8 cellular contexts compared by ENCODE assay signal in the genomic region with DNA sequence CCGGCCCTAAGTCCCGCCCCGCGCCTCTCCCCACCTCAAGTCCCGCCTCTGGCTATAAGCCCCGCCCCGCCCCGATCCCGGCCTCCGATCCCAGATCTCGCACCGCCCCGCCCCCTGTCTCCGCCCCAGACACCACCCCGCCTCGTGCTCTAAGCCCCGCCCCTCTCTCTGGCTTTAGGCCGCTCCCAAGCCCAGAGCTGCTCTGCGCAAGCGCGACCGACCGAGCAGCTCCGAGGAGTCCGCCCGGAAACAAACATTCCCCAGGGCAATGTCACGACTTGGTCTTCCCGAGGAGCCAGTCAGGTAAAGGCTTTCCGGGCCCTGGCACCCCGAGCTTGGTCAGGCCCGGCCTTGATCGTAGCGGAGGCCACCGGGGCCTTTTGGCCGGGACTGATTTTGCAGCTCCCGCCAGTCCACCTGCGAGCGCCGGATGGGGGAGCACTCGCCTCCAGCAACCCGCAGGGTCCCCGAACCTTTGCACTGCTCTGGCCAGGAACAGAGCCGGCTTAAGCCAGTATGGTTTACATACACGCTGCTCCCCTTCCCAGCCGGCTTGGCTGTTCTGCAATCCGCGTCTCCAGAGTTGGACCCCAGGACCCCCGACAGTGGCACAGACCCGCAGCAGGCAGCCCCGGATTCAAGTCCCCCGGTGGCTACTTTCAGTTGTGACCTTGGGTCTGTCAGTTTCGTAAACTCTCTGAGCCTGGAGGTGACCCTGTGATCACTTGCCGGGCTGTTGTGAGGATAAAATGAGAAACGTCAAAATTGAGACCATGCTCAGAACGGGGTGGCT. TPM values are rescaled to one million over a fixed set of nuclear protein-coding genes. Genes with fewer than 3 reads are reported as not detected.
A peak's percentile ranks its signal among the peaks of the same experiment; 100 is the strongest.
DNase-seq lines count a peak whose midpoint lies in the region; ATAC-seq and TF ChIP-seq lines count a peak whose summit lies in the region.

TSS of gene NUDT7 (plus strand) at position 200 of the 793 bp plus-strand sequence. CDS start at position 269, 69 bp downstream.

- H3K9me2 ChIP-seq in GM23338 (ENCODE audit: insufficient read depth) (no peaks in the 10 kb centered on the region), neural cell (ENCODE audit: insufficient read depth, low read length) (no peaks in the 10 kb centered on the region)

- peaks cover 13% of the 10 kb centered on the region for H3K4me1 Mint-ChIP-seq in GM23338
- peaks cover 15% of the 10 kb centered on the region for H3K4me1 Mint-ChIP-seq in stimulated activated naive CD8-positive, alpha-beta T cell treated with anti-CD3 and anti-CD28 coated beads, Interleukin-15, amount 100 ng/mL, for 72 hours

- peaks cover 5% of the 10 kb centered on the region for H3K27me3 Mint-ChIP-seq in GM23338 (ENCODE audit: insufficient read depth, low read depth, poor library complexity)
- H3K27me3 Mint-ChIP-seq in stimulated activated naive CD8-positive, alpha-beta T cell treated with anti-CD3 and anti-CD28 coated beads, Interleukin-15, amount 100 ng/mL, for 72 hours: no peaks in the 10 kb centered on the region

- peaks cover 10% of the 10 kb centered on the region; the same call in 2 of the 3 replicates for H3K36me3 Mint-ChIP-seq in GM23338 (ENCODE audit: low read depth)

- no peaks in the 10 kb centered on the region for H4K20me1 ChIP-seq in GM23338 (replicated peaks; ENCODE audit: insufficient read depth)
- no peaks in the 10 kb centered on the region for H4K20me1 ChIP-seq in neural cell (ENCODE audit: insufficient read depth)

- TF ChIP-seq RAD21 in neural cell (conservative IDR thresholded peaks at IDR 0.05): peak; percentile 67

- H3K36me3 ChIP-seq in GM23338 (ENCODE audit: insufficient read depth) (no peaks in the 10 kb centered on the region), neural cell (ENCODE audit: insufficient read depth, low read length) (no peaks in the 10 kb centered on the region)

- peak; percentile 89 for ATAC-seq in GM23338
- ATAC-seq in stimulated activated naive CD8-positive, alpha-beta T cell treated with anti-CD3 and anti-CD28 coated beads, Interleukin-15, amount 100 ng/mL, for 72 hours: peak; percentile 96

- peak within 1 kb of the TSS; percentile 89 for H3K9ac ChIP-seq in neural cell (ENCODE audit: low read length)

- H3K4me2 ChIP-seq in GM23338 (peak within 1 kb of the TSS; percentile 88), neural cell (ENCODE audit: low read length) (peak within 1 kb of the TSS; percentile 83)

- peak within 1 kb of the TSS; percentile 98 for H2AFZ ChIP-seq in GM23338
- peak within 1 kb of the TSS; percentile 79 for H2AFZ ChIP-seq in neural cell (ENCODE audit: low read depth, low read length)

- peak; percentile 23 to 30; a peak in 3 of 4 replicates for TF ChIP-seq CTCF in GM23338 (conservative IDR thresholded peaks at IDR 0.05; ENCODE audit: low read depth in 2 of 2)
- TF ChIP-seq CTCF in fibroblast of villous mesenchyme (IDR thresholded peaks at IDR 0.05; ENCODE audit: insufficient read depth, low read depth, low read length): peak; percentile 21
- TF ChIP-seq CTCF in neural cell (IDR thresholded peaks at IDR 0.05; ENCODE audit: poor library complexity, severe bottlenecking): peak; percentile 64

- H3K4me1 ChIP-seq in GM23338 (ENCODE audit: insufficient read depth): peaks cover 8% of the 10 kb centered on the region; the same call in 1 of the 2 replicates

- H3K27ac ChIP-seq in GM23338 (ENCODE audit: low read depth) (peak within 1 kb of the TSS; percentile 90), neural cell (ENCODE audit: low read length) (peak within 1 kb of the TSS; percentile 77)

- H3K79me2 ChIP-seq in GM23338 (replicated peaks; ENCODE audit: insufficient read depth) (no peaks in the 10 kb centered on the region), neural cell (replicated peaks; ENCODE audit: insufficient read depth, low read length) (no peaks in the 10 kb centered on the region)

- H3F3A ChIP-seq in GM23338 (replicated peaks; ENCODE audit: low read depth) (no peaks in the 10 kb centered on the region; the same call in 1 of the 2 replicates), neural cell (ENCODE audit: insufficient read depth, low read length, poor library complexity, severe bottlenecking) (no peaks in the 10 kb centered on the region)

- no peaks in the 10 kb centered on the region for H3K27me3 ChIP-seq in GM23338 (ENCODE audit: insufficient read depth)
- no peaks in the 10 kb centered on the region for H3K27me3 ChIP-seq in neural cell (ENCODE audit: insufficient read depth, low read depth, low read length)

- peak; percentile 26 for TF ChIP-seq EP300 in neural cell (conservative IDR thresholded peaks at IDR 0.05; ENCODE audit: poor library complexity, severe bottlenecking)

- peak within 1 kb of the TSS; percentile 92 for H3K27ac Mint-ChIP-seq in GM23338
- H3K27ac Mint-ChIP-seq in stimulated activated naive CD8-positive, alpha-beta T cell treated with anti-CD3 and anti-CD28 coated beads, Interleukin-15, amount 100 ng/mL, for 72 hours: peak within 1 kb of the TSS; percentile 71 to 94

- H3K4me3 Mint-ChIP-seq in GM23338: peak within 1 kb of the TSS; percentile 85
- H3K4me3 Mint-ChIP-seq in stimulated activated naive CD8-positive, alpha-beta T cell treated with anti-CD3 and anti-CD28 coated beads, Interleukin-15, amount 100 ng/mL, for 72 hours: peak within 1 kb of the TSS; percentile 89 to 90

- peak; percentile 92 for DNase-seq in ELR (ENCODE audit: low read depth)
- DNase-seq in GM23338 (ENCODE audit: low spot score): peak; percentile 99
- DNase-seq in LHCN-M2 (ENCODE audit: low read depth): peak; percentile 81
- DNase-seq in RPMI7951 (ENCODE audit: low read depth): peak; percentile 95
- peak; percentile 97 for DNase-seq in activated effector memory CD4-positive, alpha-beta T cell treated with anti-CD3 and anti-CD28 coated beads, Interleukin-2, amount 50 U/mL, for 16 hours
- peak; percentile 98 for DNase-seq in fibroblast of villous mesenchyme (ENCODE audit: low read depth)
- peak; percentile 93 for DNase-seq in stimulated activated naive CD8-positive, alpha-beta T cell treated with anti-CD3 and anti-CD28 coated beads, Interleukin-15, amount 100 ng/mL, for 72 hours

- peaks cover 3% of the 10 kb centered on the region; the same call in 1 of the 3 replicates for H3K9me3 Mint-ChIP-seq in GM23338
- peaks cover 0 to 11% of the 10 kb centered on the region in 2 donors for H3K9me3 Mint-ChIP-seq in stimulated activated naive CD8-positive, alpha-beta T cell treated with anti-CD3 and anti-CD28 coated beads, Interleukin-15, amount 100 ng/mL, for 72 hours

- no peaks in the 10 kb centered on the region for H3K9me3 ChIP-seq in neural cell (ENCODE audit: low read length)

- H3K4me3 ChIP-seq in GM23338 (peak within 1 kb of the TSS; percentile 80), fibroblast of villous mesenchyme (ENCODE audit: low read depth, low read length) (peak within 1 kb of the TSS; percentile 85), neural cell (ENCODE audit: low read length) (peak within 1 kb of the TSS; percentile 82)

TF ChIP-seq in neural cell, 6 proteins besides CTCF, POLR2A, EP300 and RAD21:
- peak; percentile 70 for TF ChIP-seq SMC3 (conservative IDR thresholded peaks at IDR 0.05; ENCODE audit: poor library complexity)
- peak; percentile 60 for TF ChIP-seq TAF1 (IDR thresholded peaks at IDR 0.05; ENCODE audit: low read depth)
- TF ChIP-seq REST (IDR thresholded peaks at IDR 0.05; ENCODE audit: borderline replicate concordance): peak; percentile 76
- TF ChIP-seq POLR2AphosphoS5 (IDR thresholded peaks at IDR 0.05): peak; percentile 91
- TF ChIP-seq EZH2 (IDR thresholded peaks at IDR 0.05; ENCODE audit: borderline replicate concordance, insufficient read depth, low read length, poor library complexity, severe bottlenecking): no peak
- TF ChIP-seq MXI1 (conservative IDR thresholded peaks at IDR 0.05; ENCODE audit: poor library complexity, severe bottlenecking): peak; percentile 64

RNA-seq across cellular contexts. Expression of gene NUDT7, which starts in this region (rescaled TPM):
- total RNA-seq in GM23338 (2014; rRNA removed; shearing (Covaris generic)): 5.6 and 7.7 TPM in 2 replicates
- polyA plus RNA-seq in GM23338 (2016; fragmentation: Nextera tagmentation; extraction: Ambion mirVana) (10.9 and 14.3 TPM in 2 replicates), neural cell (6.5 and 13.9 TPM in 2 replicates)
- total RNA-seq in LHCN-M2 (2014; rRNA removed) (1.3 and 1.4 TPM in 2 replicates), fibroblast of villous mesenchyme (6.0 and 6.4 TPM in 2 replicates)
- polyA plus RNA-seq in LHCN-M2 (2012): 0.78 TPM
- 8.8 and 13.8 TPM in 2 replicates for total RNA-seq in RPMI7951 (2014; rRNA removed; shearing (Covaris generic))
- polyA minus RNA-seq in neural cell: 5.8 and 9.5 TPM in 2 replicates

Comparison
In these comparisons a context has a peak if more than half of its experiments do, and no peak if none do; other contexts are left out.
1. Peak in every context shown above with its lines: DNase-seq, ATAC-seq, H3K4me3 ChIP-seq and H3K27ac ChIP-seq.